ENCODE assay signal across 11 cellular contexts in the genomic region with DNA sequence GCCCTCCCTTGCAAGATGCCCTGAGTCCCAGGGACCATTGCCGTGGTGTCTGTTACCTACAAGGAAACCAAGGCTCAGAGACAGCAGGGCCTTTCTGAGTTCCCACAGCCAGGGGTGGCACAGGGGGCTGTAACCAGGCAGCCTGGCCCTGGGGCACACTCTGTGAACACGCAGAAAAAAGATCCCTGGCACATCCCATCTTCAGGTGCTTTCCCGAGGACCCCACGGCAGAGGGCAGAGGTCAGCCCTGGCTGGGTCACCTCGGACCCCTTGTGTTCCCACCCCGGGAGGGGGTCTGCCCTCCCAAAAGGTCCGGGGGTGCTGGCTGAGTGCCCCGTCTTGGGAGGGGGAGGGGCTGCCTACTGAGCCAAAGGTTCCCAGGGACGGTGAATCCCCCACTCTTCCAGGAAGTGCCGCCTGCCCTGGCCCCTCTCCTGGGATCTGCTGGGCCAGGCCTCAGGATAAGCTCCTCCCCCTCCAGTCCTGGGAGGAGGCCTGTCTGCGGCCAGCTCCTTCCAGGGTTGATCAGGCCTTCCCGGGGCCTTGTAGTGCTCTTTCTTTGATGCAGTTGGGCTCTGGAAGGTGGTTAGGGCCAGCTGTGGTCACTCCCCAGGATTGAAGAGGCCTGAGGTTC. TPM values are rescaled to one million over a fixed set of nuclear protein-coding genes. Genes with fewer than 3 reads are reported as not detected.
DNase-seq lines count a peak whose midpoint lies in the region; ATAC-seq, FAIRE-seq and TF ChIP-seq lines count a peak whose summit lies in the region.
"Had no signal": no experiment of that assay in that cellular context is flagged by ENCODE, and none has a peak within 500 bp of the region (broad histone marks: within the 10 kb centered on the region; RNA-seq: fewer than 3 reads in every experiment).

No MANE protein-coding gene starts in this region.

- H3K4me1 ChIP-seq in RWPE2 (ENCODE audit: insufficient read depth, poor library complexity, severe bottlenecking) (peaks cover 44% of the 10 kb centered on the region), foreskin keratinocyte (peaks cover 17% of the 10 kb centered on the region)

- H3K27me3 ChIP-seq in RWPE2 (ENCODE audit: insufficient read depth, poor library complexity, severe bottlenecking) (no peaks in the 10 kb centered on the region), foreskin keratinocyte (no peaks in the 10 kb centered on the region)

- H3K36me3 ChIP-seq in RWPE2 (ENCODE audit: low read depth) = no peaks in the 10 kb centered on the region

- ATAC-seq in RWPE2 (ENCODE audit: low read depth) (peak; percentile 55), foreskin keratinocyte (peak; percentile 17), omental fat pad (ENCODE audit: low FRiP score) (peak; percentile 38)

- no peaks in the 10 kb centered on the region for H3K9me3 ChIP-seq in RWPE2 (ENCODE audit: severe bottlenecking)

- no peak overlapping the region for H3K4me3 ChIP-seq in RWPE2 (ENCODE audit: severe bottlenecking)

- DNase-seq in AG08395 (ENCODE audit: low spot score) (peak; percentile 88), RWPE2 (ENCODE audit: low spot score) (peak; percentile 57), foreskin keratinocyte (no peak), omental fat pad (ENCODE audit: low spot score) (no peak), NCI-H187 (lab: John Stamatoyannopoulos, UW) (no peak), UCSD-AML1 (lab: John Stamatoyannopoulos, UW; ENCODE audit: unreplicated experiment) (no peak), HTR-8/SVneo (ENCODE audit: insufficient read length, low spot score) (no peak)
- no peak for DNase-seq in activated naive CD4-positive, alpha-beta T cell treated with Interleukin-2 at 50 U/mL for 16 hours
- DNase-seq: effector memory CD4-positive, alpha-beta T cell; MV-4-11 had no signal

- TF ChIP-seq CTCF in RWPE2 (IDR thresholded peaks at IDR 0.05; ENCODE audit: poor library complexity, severe bottlenecking) (no peak), foreskin keratinocyte (conservative IDR thresholded peaks at IDR 0.05) (no peak), omental fat pad (IDR thresholded peaks at IDR 0.05) (no peak)

- H3K27ac ChIP-seq in RWPE2 (ENCODE audit: poor library complexity, severe bottlenecking) (peak overlapping the region; percentile 94), foreskin keratinocyte (no peak overlapping the region)

- FAIRE-seq in HTR-8/SVneo (lab: Jason Lieb, UNC) = no peak
- FAIRE-seq: D721Med had no signal

RNA-seq across cellular contexts. Expression of a gene that starts 8.1 kb away (rescaled TPM):
- total RNA-seq in foreskin keratinocyte (5.0 and 5.3 TPM in 2 replicates), omental fat pad (1 to 10 TPM; 1.9 to 4.9 (median 3.0) TPM)
- 9.5 TPM in 2 replicates for polyA plus RNA-seq in foreskin keratinocyte

RNA-seq across cellular contexts. Expression of a gene that starts 27.2 kb away (rescaled TPM):
- total RNA-seq in foreskin keratinocyte (42.8 and 49.2 TPM in 2 replicates), omental fat pad (10 to 100 TPM; 32.7 to 53.9 (median 41.8) TPM)
- 73.7 and 76.5 TPM in 2 replicates for polyA plus RNA-seq in foreskin keratinocyte

RNA-seq across cellular contexts. Expression of a gene that starts 47.7 kb away (rescaled TPM):
- total RNA-seq in foreskin keratinocyte (1.8 and 2.3 TPM in 2 replicates), omental fat pad (10 to 100 TPM; 10.8 to 40.0 (median 25.8) TPM)
- polyA plus RNA-seq in foreskin keratinocyte = 1.5 and 2.0 TPM in 2 replicates

RNA-seq across cellular contexts. Expression of a gene that starts 51.1 kb away (rescaled TPM):
- total RNA-seq in foreskin keratinocyte (13.7 and 19.7 TPM in 2 replicates), omental fat pad (10 to 100 TPM in 1 of 4 donors, 1 to 10 TPM in 3; 2.9 to 16.9 (median 4.7) TPM)
- 11.9 and 15.1 TPM in 2 replicates for polyA plus RNA-seq in foreskin keratinocyte

Comparison
In these comparisons a context has a peak if more than half of its experiments do, and no peak if none do; other contexts are left out.
1. DNase-seq: peak in AG08395 (single experiment) and RWPE2 (single experiment); none in foreskin keratinocyte (0 of 2), omental fat pad (single experiment), activated naive CD4-positive, alpha-beta T cell treated with Interleukin-2 at 50 U/mL for 16 hours (single experiment), NCI-H187 (0 of 2), UCSD-AML1 (single experiment) and HTR-8/SVneo (single experiment).
2. Peak in every context shown above with its lines, with median percentiles within 50 percentile points of each other: ATAC-seq.